20 cellular contexts compared by ENCODE assay signal in the genomic region with DNA sequence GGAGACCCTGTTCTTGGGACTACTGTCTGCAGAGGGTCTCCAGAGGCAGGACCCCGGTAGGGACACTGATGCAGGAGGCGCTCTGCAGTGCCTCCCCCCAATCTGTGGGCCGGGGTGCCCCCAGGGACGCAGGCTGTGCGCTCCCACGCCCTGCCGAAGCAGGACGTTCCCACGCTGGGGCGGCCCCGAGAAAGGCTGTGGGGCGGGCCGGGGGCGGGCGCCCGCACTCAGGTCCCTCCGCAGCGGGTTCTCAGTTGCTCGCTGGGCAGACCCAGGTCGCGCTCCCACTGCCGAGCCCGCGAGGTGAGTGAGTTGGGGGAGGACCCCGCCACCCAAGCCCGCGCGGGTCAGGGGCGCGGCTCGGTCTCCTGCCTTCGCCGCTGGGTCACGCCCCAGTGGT. TPM values are rescaled to one million over a fixed set of nuclear protein-coding genes. Genes with fewer than 3 reads are reported as not detected.
DNase-seq lines count a peak whose midpoint lies in the region; ATAC-seq and TF ChIP-seq lines count a peak whose summit lies in the region.
"Had no signal": no experiment of that assay in that cellular context is flagged by ENCODE, and none has a peak within 500 bp of the region (broad histone marks: within the 10 kb centered on the region; RNA-seq: fewer than 3 reads in every experiment).

A gene (plus strand): TSS at position 253 of the 400 bp plus-strand sequence. CDS start 1,106 bp downstream, outside the sequence.

- H3K27me3 ChIP-seq in H7 (ENCODE audit: control insufficient read depth, insufficient read depth, low read length): no peaks in the 10 kb centered on the region; the same call in 1 of the 2 replicates
- no peaks in the 10 kb centered on the region for H3K27me3 ChIP-seq in endodermal cell (ENCODE audit: control insufficient read depth, insufficient read depth, low read length, poor library complexity, severe bottlenecking)
- H3K27me3 ChIP-seq in iPS-15b (ENCODE audit: control insufficient read depth, insufficient read depth, low read length): peaks cover 3% of the 10 kb centered on the region
- H3K27me3 ChIP-seq in skeletal muscle tissue (ENCODE audit: control insufficient read depth in 3 of 3, insufficient read depth in 3 of 3, low read length in 3 of 3): peaks cover 5 to 14% (median 13%) of the 10 kb centered on the region in 3 donors
- H3K27me3 ChIP-seq in CD4-positive, alpha-beta T cell (ENCODE audit: control insufficient read depth, insufficient read depth, low read length): no peaks in the 10 kb centered on the region
- H3K27me3 ChIP-seq: thyroid gland had no signal

- H3K27ac Mint-ChIP-seq in endodermal cell (no peak within 1 kb of the TSS), type B pancreatic cell (no peak within 1 kb of the TSS)
- H3K27ac Mint-ChIP-seq in CD4-positive, alpha-beta T cell: no peak within 1 kb of the TSS
- H3K27ac Mint-ChIP-seq: activated CD4-positive, alpha-beta memory T cell treated with anti-CD3 and anti-CD28 coated beads for 36 hours; activated naive CD4-positive, alpha-beta T cell treated with anti-CD3 and anti-CD28 coated beads for 36 hours had no signal

- 92 to 95% methylated on average over 4 to 34 of the region's 34 CpGs for WGBS in endodermal cell (ENCODE audit: insufficient coverage in 1 of 2, insufficient read length in 1 of 2), 2 experiments

- no peak within 1 kb of the TSS for H3K4me3 Mint-ChIP-seq in endodermal cell
- no peak within 1 kb of the TSS for H3K4me3 Mint-ChIP-seq in CD4-positive, alpha-beta T cell
- no peak within 1 kb of the TSS for H3K4me3 Mint-ChIP-seq in type B pancreatic cell
- H3K4me3 Mint-ChIP-seq: activated CD4-positive, alpha-beta memory T cell treated with anti-CD3 and anti-CD28 coated beads for 36 hours; activated naive CD4-positive, alpha-beta T cell treated with anti-CD3 and anti-CD28 coated beads for 36 hours had no signal

- H3K27me3 Mint-ChIP-seq in endodermal cell (ENCODE audit: insufficient read depth) (peaks cover 8% of the 10 kb centered on the region), type B pancreatic cell (no peaks in the 10 kb centered on the region)
- peaks cover 7% of the 10 kb centered on the region for H3K27me3 Mint-ChIP-seq in CD4-positive, alpha-beta T cell

- POLR2A ChIA-PET in CD4-positive, alpha-beta T cell (lab: Charles Lee): no interaction called here

- peak; percentile 79 for DNase-seq in H7
- DNase-seq in endodermal cell: peak; percentile 56
- no peak for DNase-seq in CD4-positive, alpha-beta T cell
- no peak for DNase-seq in UCSD-AML1 (lab: John Stamatoyannopoulos, UW; ENCODE audit: unreplicated experiment)
- DNase-seq in NCI-H146 (lab: John Stamatoyannopoulos, UW): no peak
- no peak for DNase-seq in type B pancreatic cell (ENCODE audit: extremely low spot score, unreplicated experiment)
- DNase-seq: activated CD4-positive, alpha-beta memory T cell treated with anti-CD3 and anti-CD28 coated beads for 36 hours; activated naive CD4-positive, alpha-beta T cell treated with anti-CD3 and anti-CD28 coated beads for 36 hours; activated T-cell treated with anti-CD3 and anti-CD28 coated beads, Interleukin-2, amount 50 U/mL, for 1 hour; DND-41; IMR-90; MM.1S; NCI-H226; NK-92 treated with Interleukin-12 subunit alpha and Interleukin-12 subunit beta, amount 100 ng/mL, for 24 hours; stimulated activated CD4-positive, alpha-beta T cell treated with anti-CD3 and anti-CD28 coated beads, Interleukin-4, amount 100 ng/mL, for 4 hours; thyroid gland had no signal

- H3K4me1 ChIP-seq in endodermal cell (ENCODE audit: control insufficient read depth, insufficient read depth, low read length): no peaks in the 10 kb centered on the region
- no peaks in the 10 kb centered on the region for H3K4me1 ChIP-seq in iPS-15b (ENCODE audit: control insufficient read depth, insufficient read depth, low read length)
- H3K4me1 ChIP-seq in skeletal muscle tissue (ENCODE audit: control insufficient read depth in 3 of 3, insufficient read depth in 3 of 3, low read length in 3 of 3): no peaks in the 10 kb centered on the region
- H3K4me1 ChIP-seq: thyroid gland had no signal

- TF ChIP-seq CTCF in endodermal cell (conservative IDR thresholded peaks at IDR 0.05): no peak
- no peak for TF ChIP-seq CTCF in CD4-positive, alpha-beta T cell (IDR thresholded peaks at IDR 0.05)
- TF ChIP-seq CTCF in type B pancreatic cell (conservative IDR thresholded peaks at IDR 0.05): no peak

- H3K9ac ChIP-seq in endodermal cell (ENCODE audit: extremely low read depth, low read length, poor library complexity, severe bottlenecking) (no peak within 1 kb of the TSS), iPS-15b (ENCODE audit: low read depth, low read length) (no peak within 1 kb of the TSS), skeletal muscle tissue (ENCODE audit: low read depth in 1 of 3, low read length in 3 of 3) (peak within 1 kb of the TSS in 2 of 3 donors; percentile 38 to 57)

- CTCF ChIA-PET in CD4-positive, alpha-beta T cell (lab: Charles Lee): no interaction called here

- H3K4me1 Mint-ChIP-seq in endodermal cell (no peaks in the 10 kb centered on the region), type B pancreatic cell (ENCODE audit: unreplicated experiment) (no peaks in the 10 kb centered on the region)
- no peaks in the 10 kb centered on the region for H3K4me1 Mint-ChIP-seq in CD4-positive, alpha-beta T cell (ENCODE audit: low read depth)

- H3K4me3 ChIP-seq in H7 (ENCODE audit: insufficient read depth, low read depth, low read length) (no peak within 1 kb of the TSS; the same call in 1 of the 2 replicates), endodermal cell (ENCODE audit: low read length) (no peak within 1 kb of the TSS), iPS-15b (ENCODE audit: low read depth, low read length) (peak within 1 kb of the TSS; percentile 37), skeletal muscle tissue (ENCODE audit: low read length in 3 of 3) (peak within 1 kb of the TSS in 1 of 3 donors; percentile 22)
- H3K4me3 ChIP-seq: thyroid gland had no signal

- intact Hi-C loops in CD4-positive, alpha-beta T cell (cut with DNase I, micrococcal nuclease): no loop called here

- H3K9me3 ChIP-seq in endodermal cell (ENCODE audit: control insufficient read depth, low read length) (no peaks in the 10 kb centered on the region), iPS-15b (ENCODE audit: control insufficient read depth, insufficient read depth, low read length) (no peaks in the 10 kb centered on the region), skeletal muscle tissue (ENCODE audit: control insufficient read depth in 3 of 3, low read length in 3 of 3) (no peaks in the 10 kb centered on the region)
- H3K9me3 ChIP-seq in CD4-positive, alpha-beta T cell (ENCODE audit: control insufficient read depth, low read length): no peaks in the 10 kb centered on the region
- H3K9me3 ChIP-seq: thyroid gland had no signal

- H3K9me3 Mint-ChIP-seq in endodermal cell (no peaks in the 10 kb centered on the region), type B pancreatic cell (no peaks in the 10 kb centered on the region)
- H3K9me3 Mint-ChIP-seq in CD4-positive, alpha-beta T cell: no peaks in the 10 kb centered on the region
- H3K9me3 Mint-ChIP-seq: activated CD4-positive, alpha-beta memory T cell treated with anti-CD3 and anti-CD28 coated beads for 36 hours; activated naive CD4-positive, alpha-beta T cell treated with anti-CD3 and anti-CD28 coated beads for 36 hours had no signal

- H3K36me3 Mint-ChIP-seq in endodermal cell (ENCODE audit: low read depth) (no peaks in the 10 kb centered on the region), type B pancreatic cell (no peaks in the 10 kb centered on the region)
- no peaks in the 10 kb centered on the region for H3K36me3 Mint-ChIP-seq in CD4-positive, alpha-beta T cell (ENCODE audit: low read depth)
- H3K36me3 Mint-ChIP-seq: activated CD4-positive, alpha-beta memory T cell treated with anti-CD3 and anti-CD28 coated beads for 36 hours had no signal

- no peak within 1 kb of the TSS for H3K27ac ChIP-seq in endodermal cell (ENCODE audit: low read depth, low read length)
- H3K27ac ChIP-seq in skeletal muscle tissue (ENCODE audit: low read depth, low read length): peak within 1 kb of the TSS; percentile 58
- no peak within 1 kb of the TSS for H3K27ac ChIP-seq in CD4-positive, alpha-beta T cell (ENCODE audit: low read depth, low read length)
- H3K27ac ChIP-seq: thyroid gland had no signal

- H3K36me3 ChIP-seq in H7 (replicated peaks; ENCODE audit: control insufficient read depth, insufficient read depth, low read length) (no peaks in the 10 kb centered on the region), endodermal cell (ENCODE audit: control insufficient read depth, insufficient read depth, low read length) (no peaks in the 10 kb centered on the region), iPS-15b (ENCODE audit: control insufficient read depth, insufficient read depth, low read length) (no peaks in the 10 kb centered on the region), skeletal muscle tissue (ENCODE audit: control insufficient read depth in 3 of 3, insufficient read depth in 3 of 3, low read length in 3 of 3) (no peaks in the 10 kb centered on the region)
- H3K36me3 ChIP-seq: thyroid gland had no signal

- ATAC-seq in CD4-positive, alpha-beta T cell (ENCODE audit: poor library complexity): no peak
- ATAC-seq: left lobe of liver had no signal

RNA-seq across cellular contexts. Expression of the gene that starts here (rescaled TPM):
- 0.21 TPM in 1 of 2 replicates, not detected in the other for total RNA-seq in H7 (2014; rRNA removed; shearing (Covaris generic))
- not detected for total RNA-seq in endodermal cell
- polyA plus RNA-seq in endodermal cell (2013, experiment 1 of 2): not detected
- polyA plus RNA-seq in endodermal cell (2013, experiment 2 of 2): not detected
- 16.2 TPM for total RNA-seq in skeletal muscle tissue
- total RNA-seq in CD4-positive, alpha-beta T cell: not detected
- total RNA-seq in type B pancreatic cell (ENCODE audit: low replicate concordance): not detected in 2 replicates
- total RNA-seq: activated CD4-positive, alpha-beta memory T cell treated with anti-CD3 and anti-CD28 coated beads for 36 hours; activated naive CD4-positive, alpha-beta T cell treated with anti-CD3 and anti-CD28 coated beads for 36 hours; fibroblast of villous mesenchyme; IMR-90; left lobe of liver had no signal
- polyA plus RNA-seq: IMR-90 had no signal

Comparison
In these comparisons a context has a peak if more than half of its experiments do, and no peak if none do; other contexts are left out.
1. RNA of the gene that starts here (total RNA-seq): 16.2 TPM in skeletal muscle tissue (single experiment); 0.21 TPM in H7, not detected in endodermal cell, not detected in CD4-positive, alpha-beta T cell and not detected in type B pancreatic cell; every median in the first group is over 10 times any median in the second.
2. Peak in DNase-seq in H7; RNA of the gene not detected or under 1 TPM.
3. Peak in DNase-seq in endodermal cell; RNA of the gene not detected or under 1 TPM.
4. H3K9ac ChIP-seq: peak in skeletal muscle tissue (2 of 3); none in endodermal cell (single experiment) and iPS-15b (single experiment).